In genomic region chr9:92292338-92293074, GRCh38 we compare ENCODE assay signal across 8 cellular contexts. TPM values are rescaled to one million over a fixed set of nuclear protein-coding genes. Genes with fewer than 3 reads are reported as not detected.
DNase-seq lines count a peak whose midpoint lies in the region; ATAC-seq and TF ChIP-seq lines count a peak whose summit lies in the region.

No MANE protein-coding gene starts in this region.

- no peaks in the 10 kb centered on the region for H3K9me3 ChIP-seq in CD4-positive, alpha-beta memory T cell (ENCODE audit: control insufficient read depth in 1 of 2, low read length in 2 of 2)
- H3K9me3 ChIP-seq in mammary epithelial cell (replicated peaks; ENCODE audit: insufficient read depth, low read length) (no peaks in the 10 kb centered on the region), mucosa of rectum (ENCODE audit: control insufficient read depth in 2 of 2, low read length in 2 of 2) (no peaks in the 10 kb centered on the region)

- H3K9ac ChIP-seq in KMS-11 (peak overlapping the region; percentile 93), mammary epithelial cell (ENCODE audit: insufficient read depth, low read length) (peak overlapping the region; percentile 91), mucosa of rectum (ENCODE audit: low read depth in 1 of 2, low read length in 2 of 2) (peak overlapping the region; percentile 71 to 80)

- peaks cover 32 to 77% (median 59%) of the 10 kb centered on the region in 4 donors for H3K4me1 Mint-ChIP-seq in CD4-positive, alpha-beta memory T cell

- in situ Hi-C loops in mammary epithelial cell (cut with MboI; ENCODE audit: low sequenced_read_pairs in 2 of 2), result loop anchor here in 1 of 2 donors (10.0 kb wide), 1 partner anchor 48 kb away; no protein-coding TSS in a partner anchor

- CTCF ChIA-PET in CD4-positive, alpha-beta memory T cell (lab: Charles Lee; ENCODE audit: partially characterized antibody), result interaction anchor here (1.4 to 1.9 kb wide), 2 partner anchors 33 to 153 kb away, joined by 4 to 7 read pairs; partner anchors contain the start of genes CENPP and NOL8
- CTCF ChIA-PET in mammary epithelial cell (lab: Charles Lee; ENCODE audit: low non-redundant PET), result no interaction called here

- peak overlapping the region; percentile 98 to 99 (median 99) for H3K27ac Mint-ChIP-seq in CD4-positive, alpha-beta memory T cell

- peak overlapping the region; percentile 97 to 100 (median 98) for H3K4me3 Mint-ChIP-seq in CD4-positive, alpha-beta memory T cell

- peaks cover 75% of the 10 kb centered on the region for H3K79me2 ChIP-seq in KMS-11 (ENCODE audit: insufficient read depth, low read depth)
- H3K79me2 ChIP-seq in mammary epithelial cell (ENCODE audit: insufficient read depth, low read length), result peaks cover 71% of the 10 kb centered on the region

- H2AFZ ChIP-seq in KMS-11 (ENCODE audit: low read depth), result peak overlapping the region; percentile 74; the same call in 1 of the 2 replicates
- no peak overlapping the region for H2AFZ ChIP-seq in mammary epithelial cell (ENCODE audit: low read depth, low read length)

- no peaks in the 10 kb centered on the region for H3K27me3 Mint-ChIP-seq in CD4-positive, alpha-beta memory T cell

- BruUV-seq in mammary epithelial cell (replicated peaks; lab: Mats Ljungman, UMichigan), result no TSS peak

- peaks cover 12% of the 10 kb centered on the region for H3K36me3 ChIP-seq in CD4-positive, alpha-beta memory T cell (ENCODE audit: insufficient read depth, low read length)
- no peaks in the 10 kb centered on the region; the same call in 1 of the 2 replicates for H3K36me3 ChIP-seq in KMS-11 (ENCODE audit: insufficient read depth)
- H3K36me3 ChIP-seq in mammary epithelial cell (ENCODE audit: insufficient read depth, low read length), result peaks cover 17% of the 10 kb centered on the region
- H3K36me3 ChIP-seq in mucosa of rectum (ENCODE audit: control insufficient read depth in 2 of 2, insufficient read depth in 2 of 2, low read length in 2 of 2), result peaks cover 9 to 17% of the 10 kb centered on the region in 2 donors

- no peak for ATAC-seq in GM21737 (IDR thresholded peaks at IDR 0.05; ENCODE audit: unreplicated experiment)

- peak overlapping the region; percentile 66 to 77 for H3K4me3 ChIP-seq in CD4-positive, alpha-beta memory T cell (ENCODE audit: low read length in 2 of 2)
- H3K4me3 ChIP-seq in KMS-11 (IDR thresholded peaks at IDR 0.05; ENCODE audit: insufficient read depth, low read depth, low read length) (no peak overlapping the region), mammary epithelial cell (replicated peaks in 1 of 3; ENCODE audit: insufficient read depth in 1 of 3, low read depth in 2 of 3, low read length in 3 of 3) (peak overlapping the region; percentile 75 to 100 (median 99)), mucosa of rectum (ENCODE audit: low read length in 2 of 2) (peak overlapping the region; percentile 91 to 94)

- H3K27ac ChIP-seq in CD4-positive, alpha-beta memory T cell (ENCODE audit: low read depth, low read length), result peak overlapping the region; percentile 66
- H3K27ac ChIP-seq in KMS-11, result peak overlapping the region; percentile 80; the same call in 1 of the 2 replicates
- peak overlapping the region; percentile 95 for H3K27ac ChIP-seq in mammary epithelial cell (ENCODE audit: insufficient read depth, low read depth, low read length)
- H3K27ac ChIP-seq in mucosa of rectum (ENCODE audit: low read depth in 2 of 2, low read length in 2 of 2), result no peak overlapping the region

- H4K20me1 ChIP-seq in KMS-11 (ENCODE audit: insufficient read depth) (no peaks in the 10 kb centered on the region), mammary epithelial cell (ENCODE audit: insufficient read depth, low read length) (peaks cover 5% of the 10 kb centered on the region)

- H3K4me2 ChIP-seq in KMS-11, result peak overlapping the region; percentile 98
- H3K4me2 ChIP-seq in mammary epithelial cell (ENCODE audit: insufficient read depth, low read depth, low read length), result peak overlapping the region; percentile 97

- dilution Hi-C loops in mammary epithelial cell (cut with HindIII; ENCODE audit: low sequenced_read_pairs), result no loop called here

- H3K4me1 ChIP-seq in CD4-positive, alpha-beta memory T cell (ENCODE audit: insufficient read depth, low read length), result peaks cover 41% of the 10 kb centered on the region
- H3K4me1 ChIP-seq in KMS-11 (ENCODE audit: low read depth, poor library complexity, severe bottlenecking), result peaks cover 41% of the 10 kb centered on the region
- peaks cover 35% of the 10 kb centered on the region for H3K4me1 ChIP-seq in mammary epithelial cell (ENCODE audit: insufficient read depth, low read length)
- H3K4me1 ChIP-seq in mucosa of rectum (ENCODE audit: control insufficient read depth in 2 of 2, insufficient read depth in 2 of 2, low read length in 2 of 2), result peaks cover 12 to 15% of the 10 kb centered on the region in 2 donors

- no peak for DNase-seq in CD4-positive, alpha-beta memory T cell
- DNase-seq in mammary epithelial cell (peak; percentile 49), NCI-H146 treated with DMSO at 0.1 percent for 48 hours (lab: John Stamatoyannopoulos, UW; ENCODE audit: unreplicated experiment) (no peak)
- no peak for DNase-seq in stimulated activated CD4-positive, alpha-beta T cell treated with anti-CD3 and anti-CD28 coated beads, Interleukin-4, amount 100 ng/mL, for 24 hours
- DNase-seq in activated CD4-positive, alpha-beta T cell treated with anti-CD3 and anti-CD28 coated beads, Interleukin-2, amount 50 U/mL, for 4 hours, result no peak

- no peaks in the 10 kb centered on the region for H3K27me3 ChIP-seq in CD4-positive, alpha-beta memory T cell (ENCODE audit: insufficient read depth, low read length)
- no peaks in the 10 kb centered on the region for H3K27me3 ChIP-seq in KMS-11 (ENCODE audit: insufficient read depth, low read depth)
- no peaks in the 10 kb centered on the region for H3K27me3 ChIP-seq in mammary epithelial cell (ENCODE audit: insufficient read depth, low read length)
- H3K27me3 ChIP-seq in mucosa of rectum (ENCODE audit: control insufficient read depth in 2 of 2, insufficient read depth in 2 of 2, low read length in 2 of 2), result no peaks in the 10 kb centered on the region

- H3K36me3 Mint-ChIP-seq in CD4-positive, alpha-beta memory T cell, result peaks cover 19 to 38% of the 10 kb centered on the region in 2 donors

- 59% methylated on average over 8 of the region's 8 CpGs for WGBS in mammary epithelial cell (ENCODE audit: low coverage, missing lambda C conversion rate)

- TF ChIP-seq CTCF in KMS-11 (conservative IDR thresholded peaks at IDR 0.05; ENCODE audit: low read depth, low read length) (no peak), mammary epithelial cell (conservative IDR thresholded peaks at IDR 0.05 in 1 of 2, IDR thresholded peaks at IDR 0.05 in 1 of 2; ENCODE audit: extremely low read depth in 1 of 2, insufficient read depth in 1 of 2, low read depth in 1 of 2, low read length in 2 of 2) (no peak)

- H3K9me3 Mint-ChIP-seq in CD4-positive, alpha-beta memory T cell, result peaks cover 0 to 2% (median 0%) of the 10 kb centered on the region in 8 donors

- POLR2A ChIA-PET in CD4-positive, alpha-beta memory T cell (lab: Charles Lee; ENCODE audit: partially characterized antibody), result interaction anchor here (0.8 to 2.6 kb wide), 3 partner anchors 11 to 33 kb away, joined by 3 to 18 read pairs (median 7); partner anchors contain the start of genes CENPP and NOL8

- intact Hi-C loops in CD4-positive, alpha-beta memory T cell (cut with micrococcal nuclease), result loop anchor here (1.0 to 10.0 kb wide), 5 partner anchors 33 to 1280 kb away; partner anchors contain the start of genes BICD2, CENPP, NOL8 and SPTLC1
- intact Hi-C loops in mammary epithelial cell (cut with micrococcal nuclease), result loop anchor here (1.0 to 5.0 kb wide), 2 partner anchors 45 to 154 kb away; no protein-coding TSS in a partner anchor

RNA-seq across cellular contexts. Expression of gene IARS1, which starts 1.0 kb away (rescaled TPM):
- total RNA-seq in CD4-positive, alpha-beta memory T cell, result 100 to 1,000 TPM; 109 to 112 TPM
- 10 to 100 TPM; 69.7 to 71.3 TPM for polyA plus RNA-seq in CD4-positive, alpha-beta memory T cell
- 100 to 1,000 TPM; 240 to 401 TPM for total RNA-seq in mammary epithelial cell
- 67.3 TPM for polyA plus RNA-seq in mammary epithelial cell
- polyA minus RNA-seq in mammary epithelial cell, result 401 TPM

RNA-seq across cellular contexts. Expression of gene NOL8, which starts 32.6 kb away (rescaled TPM):
- 100 to 1,000 TPM in 1 of 2 experiments, 10 to 100 TPM in 1; 93.9 to 104 TPM for total RNA-seq in CD4-positive, alpha-beta memory T cell
- 10 to 100 TPM; 12.3 to 38.7 TPM for polyA plus RNA-seq in CD4-positive, alpha-beta memory T cell
- total RNA-seq in mammary epithelial cell, result 10 to 100 TPM; 21.8 to 42.4 TPM
- 13.7 TPM for polyA plus RNA-seq in mammary epithelial cell
- 14.5 TPM for polyA minus RNA-seq in mammary epithelial cell

RNA-seq across cellular contexts. Expression of gene CENPP, which starts 33.2 kb away (rescaled TPM):
- 1 to 10 TPM in 1 of 2 experiments, under 1 TPM in 1; 0.55 to 4.3 TPM for total RNA-seq in CD4-positive, alpha-beta memory T cell
- 1 to 10 TPM; 2.4 to 9.5 TPM for polyA plus RNA-seq in CD4-positive, alpha-beta memory T cell
- total RNA-seq in mammary epithelial cell, result 1 to 10 TPM; 3.0 to 7.5 TPM
- 4.4 TPM for polyA plus RNA-seq in mammary epithelial cell
- polyA minus RNA-seq in mammary epithelial cell, result 2.6 TPM

Comparison
In these comparisons a context has a peak if more than half of its experiments do, and no peak if none do; other contexts are left out.
1. H3K27ac ChIP-seq: peak in CD4-positive, alpha-beta memory T cell (single experiment), KMS-11 (single experiment) and mammary epithelial cell (single experiment); none in mucosa of rectum (0 of 2).
2. Peak in every context shown above with its lines, with median percentiles within 50 percentile points of each other: H3K9ac ChIP-seq.